1 cellular context compared by ENCODE assay signal in the genomic region with DNA sequence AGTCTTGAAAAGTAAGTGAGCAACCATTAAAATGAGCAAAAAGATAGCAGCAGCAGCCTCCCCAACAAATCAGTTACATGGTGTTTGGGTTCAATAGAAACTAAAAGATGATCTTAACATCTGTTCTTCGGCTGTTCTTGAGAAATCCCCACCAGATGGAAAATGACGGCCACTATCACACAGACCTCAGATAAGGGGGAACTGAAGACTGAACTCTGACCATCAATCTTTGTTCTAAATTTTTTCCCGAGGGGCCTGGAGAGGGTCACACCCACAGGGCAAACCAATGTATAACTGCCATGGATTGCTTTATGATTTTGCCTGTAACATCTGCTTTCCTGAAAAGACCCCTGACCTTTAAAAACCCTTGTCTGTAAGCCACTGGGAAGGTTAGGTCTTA.
TF ChIP-seq lines count a peak whose summit lies in the region.

No MANE protein-coding gene starts in this region.

TF ChIP-seq in GM23338, 12 proteins besides CTCF, POLR2A, EP300 and RAD21 (continued from another document):
- TF ChIP-seq, protein P1, sequence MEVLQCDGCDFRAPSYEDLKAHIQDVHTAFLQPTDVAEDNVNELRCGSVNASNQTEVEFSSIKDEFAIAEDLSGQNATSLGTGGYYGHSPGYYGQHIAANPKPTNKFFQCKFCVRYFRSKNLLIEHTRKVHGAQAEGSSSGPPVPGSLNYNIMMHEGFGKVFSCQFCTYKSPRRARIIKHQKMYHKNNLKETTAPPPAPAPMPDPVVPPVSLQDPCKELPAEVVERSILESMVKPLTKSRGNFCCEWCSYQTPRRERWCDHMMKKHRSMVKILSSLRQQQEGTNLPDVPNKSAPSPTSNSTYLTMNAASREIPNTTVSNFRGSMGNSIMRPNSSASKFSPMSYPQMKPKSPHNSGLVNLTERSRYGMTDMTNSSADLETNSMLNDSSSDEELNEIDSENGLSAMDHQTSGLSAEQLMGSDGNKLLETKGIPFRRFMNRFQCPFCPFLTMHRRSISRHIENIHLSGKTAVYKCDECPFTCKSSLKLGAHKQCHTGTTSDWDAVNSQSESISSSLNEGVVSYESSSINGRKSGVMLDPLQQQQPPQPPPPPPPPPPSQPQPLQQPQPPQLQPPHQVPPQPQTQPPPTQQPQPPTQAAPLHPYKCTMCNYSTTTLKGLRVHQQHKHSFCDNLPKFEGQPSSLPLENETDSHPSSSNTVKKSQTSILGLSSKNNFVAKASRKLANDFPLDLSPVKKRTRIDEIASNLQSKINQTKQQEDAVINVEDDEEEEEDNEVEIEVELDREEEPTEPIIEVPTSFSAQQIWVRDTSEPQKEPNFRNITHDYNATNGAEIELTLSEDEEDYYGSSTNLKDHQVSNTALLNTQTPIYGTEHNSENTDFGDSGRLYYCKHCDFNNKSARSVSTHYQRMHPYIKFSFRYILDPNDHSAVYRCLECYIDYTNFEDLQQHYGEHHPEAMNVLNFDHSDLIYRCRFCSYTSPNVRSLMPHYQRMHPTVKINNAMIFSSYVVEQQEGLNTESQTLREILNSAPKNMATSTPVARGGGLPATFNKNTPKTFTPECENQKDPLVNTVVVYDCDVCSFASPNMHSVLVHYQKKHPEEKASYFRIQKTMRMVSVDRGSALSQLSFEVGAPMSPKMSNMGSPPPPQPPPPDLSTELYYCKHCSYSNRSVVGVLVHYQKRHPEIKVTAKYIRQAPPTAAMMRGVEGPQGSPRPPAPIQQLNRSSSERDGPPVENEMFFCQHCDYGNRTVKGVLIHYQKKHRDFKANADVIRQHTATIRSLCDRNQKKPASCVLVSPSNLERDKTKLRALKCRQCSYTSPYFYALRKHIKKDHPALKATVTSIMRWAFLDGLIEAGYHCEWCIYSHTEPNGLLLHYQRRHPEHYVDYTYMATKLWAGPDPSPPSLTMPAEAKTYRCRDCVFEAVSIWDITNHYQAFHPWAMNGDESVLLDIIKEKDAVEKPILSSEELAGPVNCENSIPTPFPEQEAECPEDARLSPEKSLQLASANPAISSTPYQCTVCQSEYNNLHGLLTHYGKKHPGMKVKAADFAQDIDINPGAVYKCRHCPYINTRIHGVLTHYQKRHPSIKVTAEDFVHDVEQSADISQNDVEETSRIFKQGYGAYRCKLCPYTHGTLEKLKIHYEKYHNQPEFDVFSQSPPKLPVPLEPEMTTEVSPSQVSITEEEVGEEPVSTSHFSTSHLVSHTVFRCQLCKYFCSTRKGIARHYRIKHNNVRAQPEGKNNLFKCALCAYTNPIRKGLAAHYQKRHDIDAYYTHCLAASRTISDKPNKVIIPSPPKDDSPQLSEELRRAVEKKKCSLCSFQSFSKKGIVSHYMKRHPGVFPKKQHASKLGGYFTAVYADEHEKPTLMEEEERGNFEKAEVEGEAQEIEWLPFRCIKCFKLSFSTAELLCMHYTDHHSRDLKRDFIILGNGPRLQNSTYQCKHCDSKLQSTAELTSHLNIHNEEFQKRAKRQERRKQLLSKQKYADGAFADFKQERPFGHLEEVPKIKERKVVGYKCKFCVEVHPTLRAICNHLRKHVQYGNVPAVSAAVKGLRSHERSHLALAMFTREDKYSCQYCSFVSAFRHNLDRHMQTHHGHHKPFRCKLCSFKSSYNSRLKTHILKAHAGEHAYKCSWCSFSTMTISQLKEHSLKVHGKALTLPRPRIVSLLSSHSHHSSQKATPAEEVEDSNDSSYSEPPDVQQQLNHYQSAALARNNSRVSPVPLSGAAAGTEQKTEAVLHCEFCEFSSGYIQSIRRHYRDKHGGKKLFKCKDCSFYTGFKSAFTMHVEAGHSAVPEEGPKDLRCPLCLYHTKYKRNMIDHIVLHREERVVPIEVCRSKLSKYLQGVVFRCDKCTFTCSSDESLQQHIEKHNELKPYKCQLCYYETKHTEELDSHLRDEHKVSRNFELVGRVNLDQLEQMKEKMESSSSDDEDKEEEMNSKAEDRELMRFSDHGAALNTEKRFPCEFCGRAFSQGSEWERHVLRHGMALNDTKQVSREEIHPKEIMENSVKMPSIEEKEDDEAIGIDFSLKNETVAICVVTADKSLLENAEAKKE (CRISPR knock-in tag; IDR thresholded peaks at IDR 0.05), result no peak
- TF ChIP-seq POLR2AphosphoS5 (IDR thresholded peaks at IDR 0.05; ENCODE audit: low read depth), result no peak
